ENCODE assay signal across 20 cellular contexts in genomic region chr2:136901732-136902131, GRCh38.
A peak's percentile ranks its signal among the peaks of the same experiment; 100 is the strongest.
DNase-seq lines count a peak whose midpoint lies in the region; ATAC-seq and TF ChIP-seq lines count a peak whose summit lies in the region.
"Had no signal": no experiment of that assay in that cellular context is flagged by ENCODE, and none has a peak within 500 bp of the region (broad histone marks: within the 10 kb centered on the region; RNA-seq: fewer than 3 reads in every experiment).

No MANE protein-coding gene starts in this region.

- peak overlapping the region; percentile 92 for H3K27ac Mint-ChIP-seq in glutamatergic neuron (ENCODE audit: unreplicated experiment)
- H3K27ac Mint-ChIP-seq: CD4-positive, alpha-beta memory T cell had no signal

- peak overlapping the region; percentile 21 for H3K4me3 Mint-ChIP-seq in glutamatergic neuron (ENCODE audit: unreplicated experiment)
- H3K4me3 Mint-ChIP-seq: CD4-positive, alpha-beta memory T cell had no signal

- H3K36me3 Mint-ChIP-seq in glutamatergic neuron (ENCODE audit: unreplicated experiment) = peaks cover 16% of the 10 kb centered on the region
- H3K36me3 Mint-ChIP-seq: CD4-positive, alpha-beta memory T cell had no signal

- H3K9me3 Mint-ChIP-seq in glutamatergic neuron (ENCODE audit: unreplicated experiment) = peaks cover 17% of the 10 kb centered on the region

- peaks cover 8% of the 10 kb centered on the region for H3K27me3 Mint-ChIP-seq in glutamatergic neuron (ENCODE audit: unreplicated experiment)

- no peak for ATAC-seq in GM18858 (IDR thresholded peaks at IDR 0.05; ENCODE audit: unreplicated experiment)

- H3K36me3 ChIP-seq in H7 (replicated peaks; ENCODE audit: control insufficient read depth, insufficient read depth, low read length) = no peaks in the 10 kb centered on the region
- H3K36me3 ChIP-seq: BLaER1, MG63 had no signal

- TF ChIP-seq CTCF in glutamatergic neuron (IDR thresholded peaks at IDR 0.05; ENCODE audit: partially characterized antibody, unreplicated experiment) = no peak

- H3K4me3 ChIP-seq in H7 (ENCODE audit: insufficient read depth, low read depth, low read length) = no peak overlapping the region
- H3K4me3 ChIP-seq: BLaER1, MG63, PC-9 had no signal

- peaks cover 56% of the 10 kb centered on the region for H3K4me1 Mint-ChIP-seq in glutamatergic neuron (ENCODE audit: low read depth, unreplicated experiment)
- H3K4me1 Mint-ChIP-seq: CD4-positive, alpha-beta memory T cell had no signal

- H3K27me3 ChIP-seq in H7 (ENCODE audit: control insufficient read depth, insufficient read depth, low read length) = no peaks in the 10 kb centered on the region
- H3K27me3 ChIP-seq: BLaER1, MG63 had no signal

- DNase-seq in DMS 273 (lab: John Stamatoyannopoulos, UW; ENCODE audit: unreplicated experiment) = peak; percentile 83
- DNase-seq in DMS79 treated with DMSO at 0.1 percent for 48 hours (lab: John Stamatoyannopoulos, UW) = peak; percentile 65
- peak; percentile 96 for DNase-seq in NCI-H2171 treated with DMSO at 0.1 percent for 48 hours (lab: John Stamatoyannopoulos, UW)
- peak; percentile 21 for DNase-seq in glutamatergic neuron
- DNase-seq in H7 = no peak
- no peak for DNase-seq in NCI-H1694 treated with DMSO at 0.1 percent for 48 hours (lab: John Stamatoyannopoulos, UW)
- DNase-seq in activated CD4-positive, alpha-beta T cell treated with anti-CD3 and anti-CD28 coated beads, Interleukin-2, amount 50 U/mL, for 4 hours = no peak
- DNase-seq: CD4-positive, alpha-beta memory T cell; DMS53; Kasumi-1; MG63; NCI-H1048; NCI-H146; NCI-H2081; NCI-H345; PC-9; SIG-M5; T-helper 2 cell had no signal

Comparison
In these comparisons a context has a peak if more than half of its experiments do, and no peak if none do; other contexts are left out.
1. DNase-seq: peak in DMS 273 (single experiment), DMS79 treated with DMSO at 0.1 percent for 48 hours (single experiment), NCI-H2171 treated with DMSO at 0.1 percent for 48 hours (single experiment) and glutamatergic neuron (single experiment); none in H7 (single experiment), NCI-H1694 treated with DMSO at 0.1 percent for 48 hours (single experiment) and activated CD4-positive, alpha-beta T cell treated with anti-CD3 and anti-CD28 coated beads, Interleukin-2, amount 50 U/mL, for 4 hours (0 of 2).